13 cellular contexts compared by ENCODE assay signal in genomic region chr3:184592411-184593200, GRCh38. TPM values are rescaled to one million over a fixed set of nuclear protein-coding genes. Genes with fewer than 3 reads are reported as not detected.
DNase-seq lines count a peak whose midpoint lies in the region; ATAC-seq and TF ChIP-seq lines count a peak whose summit lies in the region.
"Had no signal": no experiment of that assay in that cellular context is flagged by ENCODE, and none has a peak within 500 bp of the region (broad histone marks: within the 10 kb centered on the region; RNA-seq: fewer than 3 reads in every experiment).

No MANE protein-coding gene starts in this region.

- H3K4me1 ChIP-seq in mesodermal cell (ENCODE audit: control insufficient read depth, insufficient read depth, low read length, poor library complexity, severe bottlenecking) = peaks cover 39% of the 10 kb centered on the region

- H3K4me1 Mint-ChIP-seq in dendritic cell treated with granulocyte-macrophage colony-stimulating factor and Interleukin-4, amounts not matched to agents 40 ng/mL and 50 ng/mL, for 4 days (ENCODE audit: low read depth) = peaks cover 6% of the 10 kb centered on the region

- H3K27me3 Mint-ChIP-seq in dendritic cell treated with granulocyte-macrophage colony-stimulating factor and Interleukin-4, amounts not matched to agents 40 ng/mL and 50 ng/mL, for 4 days = peaks cover 18% of the 10 kb centered on the region

- DNase-seq in AG09319 (ENCODE audit: extremely low read depth, low read depth) (peak; percentile 25), NCI-H2171 treated with DMSO at 0.1 percent for 48 hours (lab: John Stamatoyannopoulos, UW) (peak; percentile 45), NCI-H2227 treated with DMSO at 0.1 percent for 48 hours (lab: John Stamatoyannopoulos, UW) (no peak), NCI-H2107 treated with DMSO at 0.1 percent for 48 hours (lab: John Stamatoyannopoulos, UW; ENCODE audit: unreplicated experiment) (no peak)
- no peak for DNase-seq in activated CD4-positive, alpha-beta T cell treated with anti-CD3 and anti-CD28 coated beads, Interleukin-2, amount 50 U/mL, for 48 hours
- DNase-seq: activated CD4-positive, alpha-beta T cell treated with anti-CD3 and anti-CD28 coated beads, Interleukin-2, amount 50 U/mL, for 4 hours; activated naive CD4-positive, alpha-beta T cell treated with anti-CD3 and anti-CD28 coated beads for 36 hours; NCI-H748 treated with DMSO at 0.1 percent for 48 hours; upper lobe of left lung had no signal

- no peaks in the 10 kb centered on the region for H3K9me3 ChIP-seq in mesodermal cell (ENCODE audit: control insufficient read depth, low read length)
- H3K9me3 ChIP-seq: upper lobe of left lung had no signal

- TF ChIP-seq CTCF in AG09319 (IDR thresholded peaks at IDR 0.05; ENCODE audit: low read depth, low read length) = no peak

- H3K36me3 Mint-ChIP-seq in dendritic cell treated with granulocyte-macrophage colony-stimulating factor and Interleukin-4, amounts not matched to agents 40 ng/mL and 50 ng/mL, for 4 days (ENCODE audit: low read depth) = no peaks in the 10 kb centered on the region

- intact Hi-C loops in dendritic cell treated with granulocyte-macrophage colony-stimulating factor and Interleukin-4, amounts not matched to agents 40 ng/mL and 50 ng/mL, for 4 days (cut with micrococcal nuclease) = no loop called here

- no peaks in the 10 kb centered on the region for H3K36me3 ChIP-seq in mesodermal cell (ENCODE audit: control insufficient read depth, insufficient read depth, low read length)
- H3K36me3 ChIP-seq: upper lobe of left lung had no signal

- H3K27ac Mint-ChIP-seq in dendritic cell treated with granulocyte-macrophage colony-stimulating factor and Interleukin-4, amounts not matched to agents 40 ng/mL and 50 ng/mL, for 4 days = peak overlapping the region; percentile 30
- H3K27ac Mint-ChIP-seq: activated naive CD4-positive, alpha-beta T cell treated with anti-CD3 and anti-CD28 coated beads for 36 hours had no signal

- H3K27ac ChIP-seq in mesodermal cell (ENCODE audit: low read depth, low read length, severe bottlenecking) = peak overlapping the region; percentile 66
- H3K27ac ChIP-seq: upper lobe of left lung had no signal

- no peak overlapping the region for H3K4me3 ChIP-seq in mesodermal cell (ENCODE audit: extremely low read depth, insufficient read depth, low read length, poor library complexity, severe bottlenecking)
- H3K4me3 ChIP-seq: coronary artery, upper lobe of left lung had no signal

- no peak overlapping the region for H3K4me3 Mint-ChIP-seq in dendritic cell treated with granulocyte-macrophage colony-stimulating factor and Interleukin-4, amounts not matched to agents 40 ng/mL and 50 ng/mL, for 4 days
- H3K4me3 Mint-ChIP-seq: activated naive CD4-positive, alpha-beta T cell treated with anti-CD3 and anti-CD28 coated beads for 36 hours had no signal

- 38 to 40% methylated on average over 7 to 10 of the region's 15 CpGs for WGBS in mesodermal cell (ENCODE audit: insufficient coverage in 2 of 2), 2 experiments

- no peaks in the 10 kb centered on the region for H3K9me3 Mint-ChIP-seq in dendritic cell treated with granulocyte-macrophage colony-stimulating factor and Interleukin-4, amounts not matched to agents 40 ng/mL and 50 ng/mL, for 4 days
- H3K9me3 Mint-ChIP-seq: activated naive CD4-positive, alpha-beta T cell treated with anti-CD3 and anti-CD28 coated beads for 36 hours had no signal

- ATAC-seq in GM19328 (IDR thresholded peaks at IDR 0.05; ENCODE audit: unreplicated experiment) = no peak

RNA-seq across cellular contexts. Expression of gene EPHB3, which starts 31.0 kb away (rescaled TPM):
- 21.1 TPM for polyA plus RNA-seq in mesodermal cell (2013, experiment 1 of 2)
- 18.1 TPM for polyA plus RNA-seq in mesodermal cell (2013, experiment 2 of 2)

Comparison
In these comparisons a context has a peak if more than half of its experiments do, and no peak if none do; other contexts are left out.
1. DNase-seq: peak in AG09319 (single experiment) and NCI-H2171 treated with DMSO at 0.1 percent for 48 hours (single experiment); none in NCI-H2227 treated with DMSO at 0.1 percent for 48 hours (single experiment), activated CD4-positive, alpha-beta T cell treated with anti-CD3 and anti-CD28 coated beads, Interleukin-2, amount 50 U/mL, for 48 hours (0 of 2) and NCI-H2107 treated with DMSO at 0.1 percent for 48 hours (single experiment).